In the genomic region with DNA sequence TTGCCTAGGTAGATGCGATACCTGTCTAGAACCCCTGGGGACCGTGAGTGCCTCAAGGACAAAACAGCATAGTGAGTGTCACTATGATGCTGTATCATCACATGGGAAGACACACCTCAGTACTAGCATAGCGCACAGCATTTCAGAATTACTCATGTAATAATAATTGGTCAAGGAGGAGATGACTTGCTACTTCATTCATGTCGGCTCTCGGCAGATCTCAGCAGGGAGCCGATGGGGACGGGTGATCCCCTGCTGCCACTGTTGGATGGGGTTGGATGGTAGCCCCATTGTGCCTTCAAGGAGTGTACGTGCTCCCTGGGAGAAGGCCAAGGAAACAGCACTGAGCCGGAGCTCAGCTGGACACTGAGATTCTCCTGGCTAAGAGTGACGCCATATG, we compare ENCODE assay signal across 23 cellular contexts.
DNase-seq lines count a peak whose midpoint lies in the region; ATAC-seq, FAIRE-seq and TF ChIP-seq lines count a peak whose summit lies in the region.
"Had no signal": no experiment of that assay in that cellular context is flagged by ENCODE, and none has a peak within 500 bp of the region (broad histone marks: within the 10 kb centered on the region; RNA-seq: fewer than 3 reads in every experiment).

No MANE protein-coding gene starts in this region.

- H3K4me3 ChIP-seq in Panc1 (ENCODE audit: low read depth in 2 of 2, low read length in 2 of 2): no peak overlapping the region; a peak in 1 of 4 replicates
- H3K4me3 ChIP-seq: BLaER1 treated with 17β-estradiol and CSF1 and Interleukin-3, amounts not matched to agents 10 nM and 100 nM; GM12878; SJCRH30 had no signal

- no peak overlapping the region for H3K27ac ChIP-seq in Panc1 (ENCODE audit: low read length)
- H3K27ac ChIP-seq: BLaER1 treated with 17β-estradiol and CSF1 and Interleukin-3, amounts not matched to agents 10 nM and 100 nM; HL-60; SJCRH30 had no signal

- BruUV-seq in Panc1 (replicated peaks; lab: Mats Ljungman, UMichigan): no TSS peak

- ATAC-seq in Panc1: peak; percentile 77
- ATAC-seq in HG03571 (IDR thresholded peaks at IDR 0.05; ENCODE audit: unreplicated experiment): no peak
- ATAC-seq in GM21528 (IDR thresholded peaks at IDR 0.05; ENCODE audit: low FRiP score, unreplicated experiment): no peak
- ATAC-seq: CD8-positive, alpha-beta T cell; GM12878 had no signal

- FAIRE-seq in H54 (lab: Jason Lieb, UNC): peak; percentile 93
- FAIRE-seq: GM12878, HTR-8/SVneo had no signal

- POLR2A ChIA-PET in Panc1 (lab: Charles Lee): no interaction called here

- no peaks in the 10 kb centered on the region for H3K36me3 ChIP-seq in Panc1 (ENCODE audit: control insufficient read depth, insufficient read depth, low read length)
- H3K36me3 ChIP-seq: BLaER1 treated with 17β-estradiol and CSF1 and Interleukin-3, amounts not matched to agents 10 nM and 100 nM; SJCRH30 had no signal

- no peak for TF ChIP-seq CTCF in Panc1 (IDR thresholded peaks at IDR 0.05)

- H3K9me3 ChIP-seq in Panc1 (ENCODE audit: control insufficient read depth, insufficient read depth, low read depth, low read length): no peaks in the 10 kb centered on the region
- H3K9me3 ChIP-seq: SJCRH30 had no signal

- TF ChIP-seq POLR2A in H54 (IDR thresholded peaks at IDR 0.05; ENCODE audit: low read depth, low read length): no peak

- in situ Hi-C loops in Panc1 (cut with HindIII; ENCODE audit: low pct_unique_long_range_greater_than_20kb, low sequenced_read_pairs): no loop called here

- intact Hi-C loops in Panc1 (cut with micrococcal nuclease; ENCODE audit: unreplicated experiment): no loop called here

- CTCF ChIA-PET in Panc1 (lab: Charles Lee): no interaction called here

- peaks cover 8% of the 10 kb centered on the region; the same call in 1 of the 2 replicates for H3K4me1 ChIP-seq in Panc1 (ENCODE audit: control insufficient read depth, insufficient read depth, low read length)
- H3K4me1 ChIP-seq: BLaER1 treated with 17β-estradiol and CSF1 and Interleukin-3, amounts not matched to agents 10 nM and 100 nM; SJCRH30 had no signal

- no peaks in the 10 kb centered on the region for H3K27me3 ChIP-seq in Panc1 (ENCODE audit: control insufficient read depth, insufficient read depth, low read length)
- H3K27me3 ChIP-seq: BLaER1 treated with 17β-estradiol and CSF1 and Interleukin-3, amounts not matched to agents 10 nM and 100 nM; SJCRH30 had no signal

- peak; percentile 9 for DNase-seq in COLO668 (lab: John Stamatoyannopoulos, UW; ENCODE audit: unreplicated experiment)
- DNase-seq in H54 (ENCODE audit: insufficient read length, low spot score): peak; percentile 62
- DNase-seq in Panc1 (ENCODE audit: low read depth, low spot score): no peak
- DNase-seq in astrocyte of the hippocampus (ENCODE audit: low read depth, low spot score): peak; percentile 26
- no peak for DNase-seq in SHP77 (lab: John Stamatoyannopoulos, UW)
- no peak for DNase-seq in stimulated activated CD4-positive, alpha-beta T cell treated with anti-CD3 and anti-CD28 coated beads, Interleukin-12 subunit alpha, Interleukin-12 subunit beta, amount 100 ng/mL, for 4 hours
- DNase-seq: CD8-positive, alpha-beta T cell; H7; Karpas-422; NCI-H1105; NCI-H1694 treated with DMSO at 0.1 percent for 48 hours; NCI-H2107; NCI-H2227 treated with DMSO at 0.1 percent for 48 hours; NCI-H510A treated with DMSO at 0.1 percent for 48 hours; NCI-H82; OCI-M1; SJCRH30 had no signal

Comparison
In these comparisons a context has a peak if more than half of its experiments do, and no peak if none do; other contexts are left out.
1. DNase-seq: peak in COLO668 (single experiment), H54 (single experiment) and astrocyte of the hippocampus (single experiment); none in Panc1 (single experiment), SHP77 (0 of 2) and stimulated activated CD4-positive, alpha-beta T cell treated with anti-CD3 and anti-CD28 coated beads, Interleukin-12 subunit alpha, Interleukin-12 subunit beta, amount 100 ng/mL, for 4 hours (single experiment).